1 cellular context compared by ENCODE assay signal in the genomic region with DNA sequence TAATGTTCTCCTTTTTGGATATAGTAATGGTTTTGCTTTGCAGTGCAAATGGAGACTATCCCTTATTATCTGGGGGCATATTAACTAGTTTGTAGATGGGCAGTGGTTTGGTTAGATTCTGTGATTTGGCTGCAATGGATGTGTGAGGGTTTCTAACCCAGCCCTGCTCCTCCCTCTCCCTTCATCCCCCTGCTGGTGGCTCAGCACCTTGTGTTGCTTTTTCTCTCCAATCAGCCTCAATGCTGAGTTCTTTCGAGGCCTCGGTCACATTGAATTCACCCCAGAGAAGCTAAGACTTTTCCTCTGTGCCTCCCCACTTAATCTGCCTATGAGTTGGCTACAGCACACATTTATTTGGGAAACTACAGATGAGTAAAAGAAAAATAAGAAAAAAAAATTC.
TF ChIP-seq lines count a peak whose summit lies in the region.

No MANE protein-coding gene starts in this region.

TF ChIP-seq in SK-N-SH treated with all-trans-retinoic acid at 6 μM for 48 hours, 23 proteins besides CTCF, POLR2A, EP300 and RAD21 (continued from another document):
- TF ChIP-seq, protein P1, sequence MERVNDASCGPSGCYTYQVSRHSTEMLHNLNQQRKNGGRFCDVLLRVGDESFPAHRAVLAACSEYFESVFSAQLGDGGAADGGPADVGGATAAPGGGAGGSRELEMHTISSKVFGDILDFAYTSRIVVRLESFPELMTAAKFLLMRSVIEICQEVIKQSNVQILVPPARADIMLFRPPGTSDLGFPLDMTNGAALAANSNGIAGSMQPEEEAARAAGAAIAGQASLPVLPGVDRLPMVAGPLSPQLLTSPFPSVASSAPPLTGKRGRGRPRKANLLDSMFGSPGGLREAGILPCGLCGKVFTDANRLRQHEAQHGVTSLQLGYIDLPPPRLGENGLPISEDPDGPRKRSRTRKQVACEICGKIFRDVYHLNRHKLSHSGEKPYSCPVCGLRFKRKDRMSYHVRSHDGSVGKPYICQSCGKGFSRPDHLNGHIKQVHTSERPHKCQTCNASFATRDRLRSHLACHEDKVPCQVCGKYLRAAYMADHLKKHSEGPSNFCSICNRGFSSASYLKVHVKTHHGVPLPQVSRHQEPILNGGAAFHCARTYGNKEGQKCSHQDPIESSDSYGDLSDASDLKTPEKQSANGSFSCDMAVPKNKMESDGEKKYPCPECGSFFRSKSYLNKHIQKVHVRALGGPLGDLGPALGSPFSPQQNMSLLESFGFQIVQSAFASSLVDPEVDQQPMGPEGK (CRISPR knock-in tag; IDR thresholded peaks at IDR 0.05; ENCODE audit: borderline replicate concordance) = no peak
- TF ChIP-seq GLIS3 (CRISPR knock-in tag; IDR thresholded peaks at IDR 0.05) = no peak
- no peak for TF ChIP-seq ZFP3 (CRISPR knock-in tag; IDR thresholded peaks at IDR 0.05)
- TF ChIP-seq TOX (CRISPR knock-in tag; IDR thresholded peaks at IDR 0.05; ENCODE audit: borderline replicate concordance) = no peak
- no peak for TF ChIP-seq BACH2 (CRISPR knock-in tag; IDR thresholded peaks at IDR 0.05; ENCODE audit: borderline replicate concordance)
- TF ChIP-seq, protein P2, sequence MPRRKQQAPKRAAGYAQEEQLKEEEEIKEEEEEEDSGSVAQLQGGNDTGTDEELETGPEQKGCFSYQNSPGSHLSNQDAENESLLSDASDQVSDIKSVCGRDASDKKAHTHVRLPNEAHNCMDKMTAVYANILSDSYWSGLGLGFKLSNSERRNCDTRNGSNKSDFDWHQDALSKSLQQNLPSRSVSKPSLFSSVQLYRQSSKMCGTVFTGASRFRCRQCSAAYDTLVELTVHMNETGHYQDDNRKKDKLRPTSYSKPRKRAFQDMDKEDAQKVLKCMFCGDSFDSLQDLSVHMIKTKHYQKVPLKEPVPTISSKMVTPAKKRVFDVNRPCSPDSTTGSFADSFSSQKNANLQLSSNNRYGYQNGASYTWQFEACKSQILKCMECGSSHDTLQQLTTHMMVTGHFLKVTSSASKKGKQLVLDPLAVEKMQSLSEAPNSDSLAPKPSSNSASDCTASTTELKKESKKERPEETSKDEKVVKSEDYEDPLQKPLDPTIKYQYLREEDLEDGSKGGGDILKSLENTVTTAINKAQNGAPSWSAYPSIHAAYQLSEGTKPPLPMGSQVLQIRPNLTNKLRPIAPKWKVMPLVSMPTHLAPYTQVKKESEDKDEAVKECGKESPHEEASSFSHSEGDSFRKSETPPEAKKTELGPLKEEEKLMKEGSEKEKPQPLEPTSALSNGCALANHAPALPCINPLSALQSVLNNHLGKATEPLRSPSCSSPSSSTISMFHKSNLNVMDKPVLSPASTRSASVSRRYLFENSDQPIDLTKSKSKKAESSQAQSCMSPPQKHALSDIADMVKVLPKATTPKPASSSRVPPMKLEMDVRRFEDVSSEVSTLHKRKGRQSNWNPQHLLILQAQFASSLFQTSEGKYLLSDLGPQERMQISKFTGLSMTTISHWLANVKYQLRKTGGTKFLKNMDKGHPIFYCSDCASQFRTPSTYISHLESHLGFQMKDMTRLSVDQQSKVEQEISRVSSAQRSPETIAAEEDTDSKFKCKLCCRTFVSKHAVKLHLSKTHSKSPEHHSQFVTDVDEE (CRISPR knock-in tag; IDR thresholded peaks at IDR 0.05) = no peak
